ENCODE assay signal across 25 cellular contexts in the genomic region with DNA sequence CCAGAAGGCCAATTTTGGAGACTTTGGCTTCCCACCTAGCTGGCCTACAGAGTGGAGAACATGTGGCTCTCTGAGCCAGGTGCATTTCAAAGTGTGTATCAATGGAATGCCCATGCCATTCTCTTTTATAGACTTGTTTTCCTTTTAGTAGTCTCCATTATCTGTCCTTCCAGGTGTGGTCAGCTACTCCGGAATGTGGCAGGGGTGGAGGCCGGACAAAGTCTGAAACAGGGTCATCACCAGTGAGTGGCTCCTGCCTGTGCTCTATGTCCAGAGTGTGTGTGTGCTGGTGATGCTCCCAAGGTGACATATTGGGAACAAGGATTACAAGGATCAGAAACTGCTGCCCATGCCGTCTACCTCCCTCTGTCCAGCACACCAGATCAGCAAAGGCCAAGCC. TPM values are rescaled to one million over a fixed set of nuclear protein-coding genes. Genes with fewer than 3 reads are reported as not detected.
"Had no signal": no experiment of that assay in that cellular context is flagged by ENCODE, and none has a peak within 500 bp of the region (broad histone marks: within the 10 kb centered on the region; RNA-seq: fewer than 3 reads in every experiment).

No MANE protein-coding gene starts in this region.

- H3K36me3 ChIP-seq: ascending aorta, SJCRH30 had no signal

- H3K4me3 ChIP-seq: ascending aorta, SJCRH30, SK-N-MC had no signal

- H3K9ac ChIP-seq: KMS-11 had no signal

- H3K4me1 ChIP-seq: SJCRH30 had no signal

- H3K4me3 Mint-ChIP-seq: activated CD4-positive, alpha-beta T cell treated with anti-CD3 and anti-CD28 coated beads, Interleukin-2, amount 10 ng/mL, durations not matched to agents 24 days and 14 days; activated CD8-positive, alpha-beta T cell treated with anti-CD3 and anti-CD28 coated beads for 36 hours; activated naive CD4-positive, alpha-beta T cell treated with anti-CD3 and anti-CD28 coated beads, Interleukin-2, amount 50 U/mL, for 24 hours; activated naive CD8-positive, alpha-beta T cell treated with anti-CD3 and anti-CD28 coated beads, Interleukin-2, amount 10 ng/mL, durations not matched to agents 7 days and 5 days had no signal

- H3K27ac ChIP-seq: ascending aorta, KMS-11, SJCRH30, SK-N-MC had no signal

- H3K27me3 Mint-ChIP-seq: activated CD8-positive, alpha-beta T cell treated with anti-CD3 and anti-CD28 coated beads for 36 hours; activated naive CD4-positive, alpha-beta T cell treated with anti-CD3 and anti-CD28 coated beads, Interleukin-2, amount 50 U/mL, for 24 hours; activated naive CD8-positive, alpha-beta T cell treated with anti-CD3 and anti-CD28 coated beads, Interleukin-2, amount 10 ng/mL, durations not matched to agents 7 days and 5 days had no signal

- ATAC-seq: activated CD8-positive, alpha-beta T cell treated with anti-CD3 and anti-CD28 coated beads for 36 hours had no signal

- DNase-seq: activated CD4-positive, alpha-beta T cell treated with anti-CD3 and anti-CD28 coated beads, Interleukin-2, amount 10 ng/mL, durations not matched to agents 24 days and 14 days; activated CD4-positive, alpha-beta T cell treated with anti-CD3 and anti-CD28 coated beads, Interleukin-2, amount 50 U/mL, for 4 hours; activated CD8-positive, alpha-beta T cell treated with anti-CD3 and anti-CD28 coated beads for 36 hours; activated gamma-delta T cell; activated naive CD4-positive, alpha-beta T cell treated with Interleukin-2 at 50 U/mL for 16 hours; activated naive CD8-positive, alpha-beta T cell treated with anti-CD3 and anti-CD28 coated beads, Interleukin-2, amount 10 ng/mL, durations not matched to agents 7 days and 5 days; activated T-cell treated with anti-CD3 and anti-CD28 coated beads, Interleukin-2, amount 50 U/mL, for 1 hour; amygdala; MM.1S; MV-4-11; NCI-H1092; NCI-H1436 treated with DMSO at 0.1 percent for 48 hours; NCI-H1694 treated with DMSO at 0.1 percent for 48 hours; NCI-H2029; NCI-H345; NCI-H524 treated with DMSO at 0.1 percent for 48 hours; NK-92 treated with Interleukin-12 subunit alpha and Interleukin-12 subunit beta, amount 100 ng/mL, for 24 hours; OCI-M1; SHP77; SJCRH30 had no signal

- H3K27ac Mint-ChIP-seq: activated CD4-positive, alpha-beta T cell treated with anti-CD3 and anti-CD28 coated beads, Interleukin-2, amount 10 ng/mL, durations not matched to agents 24 days and 14 days; activated CD8-positive, alpha-beta T cell treated with anti-CD3 and anti-CD28 coated beads for 36 hours; activated naive CD4-positive, alpha-beta T cell treated with anti-CD3 and anti-CD28 coated beads, Interleukin-2, amount 50 U/mL, for 24 hours; activated naive CD8-positive, alpha-beta T cell treated with anti-CD3 and anti-CD28 coated beads, Interleukin-2, amount 10 ng/mL, durations not matched to agents 7 days and 5 days; activated T-helper 2 cell treated with anti-CD3 and anti-CD28 coated beads, Interferon-gamma antibody, Interleukin-2, Interleukin-4, amounts not matched to agents 10 μg/mL and 5 μg/mL and 100 μg/mL, durations not matched to agents 14 hours and 24 hours and 36 hours had no signal

- H3K27me3 ChIP-seq: ascending aorta, SJCRH30 had no signal

- H3K36me3 Mint-ChIP-seq: activated naive CD4-positive, alpha-beta T cell treated with anti-CD3 and anti-CD28 coated beads, Interleukin-2, amount 50 U/mL, for 24 hours; activated naive CD8-positive, alpha-beta T cell treated with anti-CD3 and anti-CD28 coated beads, Interleukin-2, amount 10 ng/mL, durations not matched to agents 7 days and 5 days had no signal

- H3K9me3 Mint-ChIP-seq: activated CD4-positive, alpha-beta T cell treated with anti-CD3 and anti-CD28 coated beads, Interleukin-2, amount 10 ng/mL, durations not matched to agents 24 days and 14 days; activated CD8-positive, alpha-beta T cell treated with anti-CD3 and anti-CD28 coated beads for 36 hours; activated naive CD4-positive, alpha-beta T cell treated with anti-CD3 and anti-CD28 coated beads, Interleukin-2, amount 50 U/mL, for 24 hours; activated naive CD8-positive, alpha-beta T cell treated with anti-CD3 and anti-CD28 coated beads, Interleukin-2, amount 10 ng/mL, durations not matched to agents 7 days and 5 days; activated T-helper 2 cell treated with anti-CD3 and anti-CD28 coated beads, Interferon-gamma antibody, Interleukin-2, Interleukin-4, amounts not matched to agents 10 μg/mL and 5 μg/mL and 100 μg/mL, durations not matched to agents 14 hours and 24 hours and 36 hours had no signal

- H3K9me3 ChIP-seq: ascending aorta, SJCRH30 had no signal

RNA-seq across cellular contexts. Expression of gene ADPRM, which starts 36.3 kb away (rescaled TPM):
- total RNA-seq: ascending aorta had no signal
